8 cellular contexts compared by ENCODE assay signal in genomic region chr3:150760431-150761200, GRCh38. TPM values are rescaled to one million over a fixed set of nuclear protein-coding genes. Genes with fewer than 3 reads are reported as not detected.
DNase-seq lines count a peak whose midpoint lies in the region; ATAC-seq and TF ChIP-seq lines count a peak whose summit lies in the region.

No MANE protein-coding gene starts in this region.

- intact Hi-C loops in MCF 10A (cut with micrococcal nuclease), result loop anchor here (5.0 kb wide), 2 partner anchors 158 to 213 kb away; partner anchors contain the start of genes EIF2A, SELENOT and SERP1
- intact Hi-C loops in naive thymus-derived CD4-positive, alpha-beta T cell (cut with micrococcal nuclease), result loop anchor here (1.0 to 10.0 kb wide), 14 partner anchors 9 to 1766 kb away; partner anchors contain the start of genes COMMD2 (in 1 of the 2), GPR171 (in 1 of the 2), GYG1 (in 1 of the 2) and HLTF (in 1 of the 2)

- H3K9me2 ChIP-seq in MM.1S (replicated peaks; ENCODE audit: insufficient read depth, low read length), result no peaks in the 10 kb centered on the region

- H3K4me3 Mint-ChIP-seq in MCF 10A (ENCODE audit: unreplicated experiment), result peak overlapping the region; percentile 91
- peak overlapping the region; percentile 86 to 98 (median 95) for H3K4me3 Mint-ChIP-seq in naive thymus-derived CD4-positive, alpha-beta T cell

- POLR2A ChIA-PET in MCF 10A (lab: Yijun Ruan, JAX), result interaction anchor here (0.7 to 6.5 kb wide), 16 partner anchors 8 to 555 kb away, joined by 3 to 70 read pairs (median 6); partner anchors contain the start of genes EIF2A, ERICH6, SELENOT and SERP1
- POLR2A ChIA-PET in naive thymus-derived CD4-positive, alpha-beta T cell (lab: Charles Lee), result interaction anchor here (1.9 to 6.5 kb wide), 7 partner anchors 8 to 441 kb away, joined by 4 to 70 read pairs (median 24); partner anchors contain the start of genes EIF2A, ERICH6, GPR171 and SELENOT

- no peak overlapping the region for H2AFZ ChIP-seq in MM.1S (ENCODE audit: low read length)

- H3K36me3 ChIP-seq in GM06990 (ENCODE audit: control insufficient read depth, insufficient read depth, low read length) (peaks cover 3% of the 10 kb centered on the region), MM.1S (replicated peaks; ENCODE audit: insufficient read depth, low read length) (no peaks in the 10 kb centered on the region; the same call in 1 of the 2 replicates)
- H3K36me3 ChIP-seq in naive thymus-derived CD4-positive, alpha-beta T cell (ENCODE audit: control insufficient read depth in 2 of 3, insufficient read depth in 3 of 3, low read length in 3 of 3), result peaks cover 0 to 3% (median 0%) of the 10 kb centered on the region in 3 experiments

- H3K9me3 ChIP-seq in MM.1S (replicated peaks; ENCODE audit: insufficient read depth, low read length), result no peaks in the 10 kb centered on the region
- H3K9me3 ChIP-seq in naive thymus-derived CD4-positive, alpha-beta T cell (ENCODE audit: control insufficient read depth in 2 of 3, low read length in 3 of 3), result no peaks in the 10 kb centered on the region

- peaks cover 81% of the 10 kb centered on the region for H3K79me2 ChIP-seq in MM.1S (ENCODE audit: low read length)

- H3F3A ChIP-seq in MM.1S (ENCODE audit: insufficient read depth, low read length), result peaks cover 26% of the 10 kb centered on the region

- no TSS peak for BruUV-seq in MCF 10A (replicated peaks; lab: Mats Ljungman, UMichigan)

- TF ChIP-seq CTCF in GM06990 (IDR thresholded peaks at IDR 0.05; ENCODE audit: insufficient read depth, low read length, poor library complexity, severe bottlenecking) (no peak), MM.1S (IDR thresholded peaks at IDR 0.05; ENCODE audit: low read length) (no peak), MCF 10A (IDR thresholded peaks at IDR 0.05; ENCODE audit: unreplicated experiment) (no peak)

- H3K36me3 Mint-ChIP-seq in MCF 10A (ENCODE audit: insufficient read depth, unreplicated experiment), result peaks cover 25% of the 10 kb centered on the region
- peaks cover 0 to 29% (median 7%) of the 10 kb centered on the region in 5 donors for H3K36me3 Mint-ChIP-seq in naive thymus-derived CD4-positive, alpha-beta T cell

- H3K4me1 Mint-ChIP-seq in MCF 10A (ENCODE audit: insufficient read depth, unreplicated experiment), result peaks cover 36% of the 10 kb centered on the region
- peaks cover 38 to 73% (median 69%) of the 10 kb centered on the region in 7 donors for H3K4me1 Mint-ChIP-seq in naive thymus-derived CD4-positive, alpha-beta T cell

- peak overlapping the region; percentile 84 for H3K4me2 ChIP-seq in MM.1S (ENCODE audit: low read depth, low read length)

- H3K9me3 Mint-ChIP-seq in MCF 10A (ENCODE audit: unreplicated experiment), result no peaks in the 10 kb centered on the region
- H3K9me3 Mint-ChIP-seq in naive thymus-derived CD4-positive, alpha-beta T cell, result peaks cover 0 to 1% (median 0%) of the 10 kb centered on the region in 11 donors

- peaks cover 37% of the 10 kb centered on the region for H3K4me1 ChIP-seq in MM.1S (ENCODE audit: low read length)
- H3K4me1 ChIP-seq in naive thymus-derived CD4-positive, alpha-beta T cell (ENCODE audit: control insufficient read depth in 2 of 2, insufficient read depth in 2 of 2, low read length in 2 of 2), result peaks cover 22 to 29% of the 10 kb centered on the region in 2 donors

- peak overlapping the region; percentile 49 for H3K27ac Mint-ChIP-seq in MCF 10A (ENCODE audit: low read depth, unreplicated experiment)
- H3K27ac Mint-ChIP-seq in naive thymus-derived CD4-positive, alpha-beta T cell, result peak overlapping the region; percentile 88 to 100 (median 96)

- H3K9ac ChIP-seq in MM.1S (ENCODE audit: low read length), result peak overlapping the region; percentile 94

- no peaks in the 10 kb centered on the region for H3K27me3 Mint-ChIP-seq in MCF 10A (ENCODE audit: insufficient read depth, unreplicated experiment)
- no peaks in the 10 kb centered on the region for H3K27me3 Mint-ChIP-seq in naive thymus-derived CD4-positive, alpha-beta T cell

- H3K4me3 ChIP-seq in GM06990 (replicated peaks; ENCODE audit: low read depth, low read length) (peak overlapping the region; percentile 78), MM.1S (ENCODE audit: low read length) (peak overlapping the region; percentile 95)
- H3K4me3 ChIP-seq in naive thymus-derived CD4-positive, alpha-beta T cell (ENCODE audit: low read length), result peak overlapping the region; percentile 81

- peaks cover 20% of the 10 kb centered on the region for H4K20me1 ChIP-seq in MM.1S (ENCODE audit: insufficient read depth, low read length)

- CTCF ChIA-PET in MCF 10A (lab: Yijun Ruan, JAX), result interaction anchor here (0.7 to 7.7 kb wide), 9 partner anchors 15 to 549 kb away, joined by 3 to 59 read pairs (median 5); no protein-coding TSS in a partner anchor
- CTCF ChIA-PET in naive thymus-derived CD4-positive, alpha-beta T cell (lab: Charles Lee), result interaction anchor here (2.0 kb wide), 1 partner anchor 27 kb away, joined by 5 read pairs; no protein-coding TSS in a partner anchor

- ATAC-seq in GM21529 (IDR thresholded peaks at IDR 0.05; ENCODE audit: unreplicated experiment) (peak; percentile 37), GM19324 (IDR thresholded peaks at IDR 0.05; ENCODE audit: low FRiP score, unreplicated experiment) (no peak)
- no peak for ATAC-seq in naive thymus-derived CD4-positive, alpha-beta T cell

- peak overlapping the region; percentile 99; the same call in 1 of the 2 replicates for H3K27ac ChIP-seq in MM.1S (ENCODE audit: low read length)
- peak overlapping the region; percentile 99 for H3K27ac ChIP-seq in naive thymus-derived CD4-positive, alpha-beta T cell (ENCODE audit: low read depth, low read length)
- no peak overlapping the region for H3K27ac ChIP-seq in substantia nigra (ENCODE audit: low read depth, low read length, poor library complexity, severe bottlenecking)

- DNase-seq in GM06990 (ENCODE audit: extremely low read depth, insufficient read length) (peak; percentile 37), MM.1S (peak; percentile 12), MCF 10A (ENCODE audit: unreplicated experiment) (no peak), nucleus accumbens (lab: John Stamatoyannopoulos, UW) (no peak), substantia nigra (lab: John Stamatoyannopoulos, UW) (no peak)
- peak in 4 of 9 donors; percentile 12 to 56 (median 28) for DNase-seq in naive thymus-derived CD4-positive, alpha-beta T cell

- H3K27me3 ChIP-seq in GM06990 (replicated peaks; ENCODE audit: control insufficient read depth, insufficient read depth, low read length), result no peaks in the 10 kb centered on the region
- no peaks in the 10 kb centered on the region for H3K27me3 ChIP-seq in MM.1S (replicated peaks; ENCODE audit: insufficient read depth, low read length)
- no peaks in the 10 kb centered on the region for H3K27me3 ChIP-seq in naive thymus-derived CD4-positive, alpha-beta T cell (ENCODE audit: control insufficient read depth in 2 of 2, insufficient read depth in 2 of 2, low read length in 2 of 2)

RNA-seq across cellular contexts. Expression of gene SIAH2, which starts 2.4 kb away (rescaled TPM):
- total RNA-seq in MCF 10A (2022), result 20.0 and 35.4 TPM in 2 replicates
- 10 to 100 TPM; 19.8 to 39.2 (median 31.0) TPM for total RNA-seq in naive thymus-derived CD4-positive, alpha-beta T cell
- polyA plus RNA-seq in naive thymus-derived CD4-positive, alpha-beta T cell, result 10 to 100 TPM; 13.9 to 23.1 TPM

RNA-seq across cellular contexts. Expression of gene ERICH6, which starts 56.9 kb away (rescaled TPM):
- total RNA-seq in MCF 10A (2022), result not detected in 2 replicates
- 1 to 10 TPM in 1 of 5 experiments, under 1 TPM in 4; 0.24 to 1.4 (median 0.53) TPM for total RNA-seq in naive thymus-derived CD4-positive, alpha-beta T cell
- polyA plus RNA-seq in naive thymus-derived CD4-positive, alpha-beta T cell, result not detected

Comparison
In these comparisons a context has a peak if more than half of its experiments do, and no peak if none do; other contexts are left out.
1. DNase-seq: peak in GM06990 (single experiment) and MM.1S (single experiment); none in MCF 10A (single experiment), nucleus accumbens (0 of 56) and substantia nigra (0 of 49).
2. Peak in every context shown above with its lines, with median percentiles within 50 percentile points of each other: H3K4me3 ChIP-seq.